1 cellular context compared by ENCODE assay signal in genomic region chr9:113056191-113057106, GRCh38.
TF ChIP-seq lines count a peak whose summit lies in the region.

TSS of gene ZFP37 (minus strand) at chr9:113056724. CDS start at chr9:113056688, 36 bp downstream.

TF ChIP-seq in HepG2, 621 proteins besides CTCF, POLR2A, EP300 and RAD21 (continued from another document and continues in another):
- TF ChIP-seq ZNF646 (CRISPR knock-in tag; IDR thresholded peaks at IDR 0.05) (no peak), TARDBP (CRISPR knock-in tag; IDR thresholded peaks at IDR 0.05) (peak; percentile 68), ZBTB25 (CRISPR knock-in tag; IDR thresholded peaks at IDR 0.05) (peak; percentile 63; the same call in 1 of the 2 replicates), ZNF644 (CRISPR knock-in tag; IDR thresholded peaks at IDR 0.05; ENCODE audit: low read depth) (peak; percentile 37; the same call in 1 of the 2 replicates), ZNF326 (CRISPR knock-in tag; IDR thresholded peaks at IDR 0.05; ENCODE audit: borderline replicate concordance) (no peak), ZNF891 (CRISPR knock-in tag; IDR thresholded peaks at IDR 0.05) (peak; percentile 87), HDAC2 (CRISPR knock-in tag; IDR thresholded peaks at IDR 0.05) (peak; percentile 17; the same call in 1 of the 2 replicates), KLF12 (CRISPR knock-in tag; IDR thresholded peaks at IDR 0.05; ENCODE audit: borderline replicate concordance) (peak; percentile 61; the same call in 1 of the 2 replicates), FOXA3 (CRISPR knock-in tag; IDR thresholded peaks at IDR 0.05) (peak; percentile 52), IRF2 (CRISPR knock-in tag; IDR thresholded peaks at IDR 0.05) (peak; percentile 71), ZNF569 (CRISPR knock-in tag; IDR thresholded peaks at IDR 0.05; ENCODE audit: borderline replicate concordance) (no peak), ZBTB26 (CRISPR knock-in tag; IDR thresholded peaks at IDR 0.05; ENCODE audit: borderline replicate concordance) (0 out of 2 replicates have a peak, but pooled peaks have one; percentile 60), ZNF556 (CRISPR knock-in tag; IDR thresholded peaks at IDR 0.05; ENCODE audit: borderline replicate concordance) (peak; percentile 85; the same call in 1 of the 2 replicates), SIN3A (IDR thresholded peaks at IDR 0.05; ENCODE audit: borderline replicate concordance, low read depth, low read length) (peak; percentile 34; the same call in 1 of the 2 replicates), ZNF629 (CRISPR knock-in tag; conservative IDR thresholded peaks at IDR 0.05) (no peak), BRD4 (CRISPR knock-in tag; IDR thresholded peaks at IDR 0.05) (peak; percentile 57; the same call in 1 of the 2 replicates), REPIN1 (CRISPR knock-in tag; IDR thresholded peaks at IDR 0.05; ENCODE audit: borderline replicate concordance, low read depth) (peak; percentile 71; the same call in 1 of the 2 replicates), MIXL1 (CRISPR knock-in tag; IDR thresholded peaks at IDR 0.05) (peak; percentile 62; the same call in 1 of the 2 replicates), ZBTB1 (CRISPR knock-in tag; IDR thresholded peaks at IDR 0.05; ENCODE audit: borderline replicate concordance) (no peak), NFE2 (CRISPR knock-in tag; IDR thresholded peaks at IDR 0.05) (no peak), ZNF564 (CRISPR knock-in tag; IDR thresholded peaks at IDR 0.05) (no peak; the same call in 1 of the 2 replicates), ZFP41 (CRISPR knock-in tag; IDR thresholded peaks at IDR 0.05; ENCODE audit: borderline replicate concordance) (0 out of 2 replicates have a peak, but pooled peaks have one; percentile 24), NFE2L1 (CRISPR knock-in tag; IDR thresholded peaks at IDR 0.05; ENCODE audit: borderline replicate concordance) (no peak), RBFOX2 (IDR thresholded peaks at IDR 0.05; ENCODE audit: low read depth, low read length) (peak; percentile 75), ZFP82 (CRISPR knock-in tag; IDR thresholded peaks at IDR 0.05; ENCODE audit: borderline replicate concordance) (peak; percentile 39; the same call in 1 of the 2 replicates), SALL2 (CRISPR knock-in tag; IDR thresholded peaks at IDR 0.05) (peak; percentile 57; the same call in 1 of the 2 replicates), ZFP37 (CRISPR knock-in tag; IDR thresholded peaks at IDR 0.05; ENCODE audit: borderline replicate concordance) (0 out of 2 replicates have a peak, but pooled peaks have one; percentile 30), LCORL (IDR thresholded peaks at IDR 0.05) (peak; percentile 48; the same call in 1 of the 2 replicates), LCORL (CRISPR knock-in tag; IDR thresholded peaks at IDR 0.05) (peak; percentile 79), PLRG1 (conservative IDR thresholded peaks at IDR 0.05) (no peak), MBNL3 (CRISPR knock-in tag; conservative IDR thresholded peaks at IDR 0.05) (no peak), SRY (CRISPR knock-in tag; IDR thresholded peaks at IDR 0.05) (peak; percentile 31; the same call in 1 of the 2 replicates), SMAD3 (CRISPR knock-in tag; IDR thresholded peaks at IDR 0.05) (no peak), ZNF740 (CRISPR knock-in tag; IDR thresholded peaks at IDR 0.05) (no peak), CBX2 (IDR thresholded peaks at IDR 0.05; ENCODE audit: low read depth, low read length) (no peak), CBX2 (CRISPR knock-in tag; IDR thresholded peaks at IDR 0.05; ENCODE audit: low read depth) (no peak), ZC3H4 (CRISPR knock-in tag; IDR thresholded peaks at IDR 0.05; ENCODE audit: borderline replicate concordance) (no peak), ZNF382 (CRISPR knock-in tag; IDR thresholded peaks at IDR 0.05; ENCODE audit: borderline replicate concordance) (no peak), KDM3A (CRISPR knock-in tag; IDR thresholded peaks at IDR 0.05; ENCODE audit: low read depth) (peak; percentile 87; the same call in 1 of the 2 replicates), GTF2F1 (IDR thresholded peaks at IDR 0.05; ENCODE audit: low read length) (no peak), MZF1 (CRISPR knock-in tag; IDR thresholded peaks at IDR 0.05; ENCODE audit: borderline replicate concordance) (no peak), FOXC1 (CRISPR knock-in tag; IDR thresholded peaks at IDR 0.05; ENCODE audit: borderline replicate concordance) (peak; percentile 30; the same call in 1 of the 2 replicates), ARID2 (CRISPR knock-in tag; IDR thresholded peaks at IDR 0.05; ENCODE audit: borderline replicate concordance) (no peak)
- TF ChIP-seq, protein P1, sequence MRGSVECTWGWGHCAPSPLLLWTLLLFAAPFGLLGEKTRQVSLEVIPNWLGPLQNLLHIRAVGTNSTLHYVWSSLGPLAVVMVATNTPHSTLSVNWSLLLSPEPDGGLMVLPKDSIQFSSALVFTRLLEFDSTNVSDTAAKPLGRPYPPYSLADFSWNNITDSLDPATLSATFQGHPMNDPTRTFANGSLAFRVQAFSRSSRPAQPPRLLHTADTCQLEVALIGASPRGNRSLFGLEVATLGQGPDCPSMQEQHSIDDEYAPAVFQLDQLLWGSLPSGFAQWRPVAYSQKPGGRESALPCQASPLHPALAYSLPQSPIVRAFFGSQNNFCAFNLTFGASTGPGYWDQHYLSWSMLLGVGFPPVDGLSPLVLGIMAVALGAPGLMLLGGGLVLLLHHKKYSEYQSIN (CRISPR knock-in tag; IDR thresholded peaks at IDR 0.05; ENCODE audit: borderline replicate concordance): no peak
- TF ChIP-seq, protein P2, sequence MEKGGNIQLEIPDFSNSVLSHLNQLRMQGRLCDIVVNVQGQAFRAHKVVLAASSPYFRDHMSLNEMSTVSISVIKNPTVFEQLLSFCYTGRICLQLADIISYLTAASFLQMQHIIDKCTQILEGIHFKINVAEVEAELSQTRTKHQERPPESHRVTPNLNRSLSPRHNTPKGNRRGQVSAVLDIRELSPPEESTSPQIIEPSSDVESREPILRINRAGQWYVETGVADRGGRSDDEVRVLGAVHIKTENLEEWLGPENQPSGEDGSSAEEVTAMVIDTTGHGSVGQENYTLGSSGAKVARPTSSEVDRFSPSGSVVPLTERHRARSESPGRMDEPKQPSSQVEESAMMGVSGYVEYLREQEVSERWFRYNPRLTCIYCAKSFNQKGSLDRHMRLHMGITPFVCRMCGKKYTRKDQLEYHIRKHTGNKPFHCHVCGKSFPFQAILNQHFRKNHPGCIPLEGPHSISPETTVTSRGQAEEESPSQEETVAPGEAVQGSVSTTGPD (CRISPR knock-in tag; IDR thresholded peaks at IDR 0.05): no peak
- TF ChIP-seq, protein P3, sequence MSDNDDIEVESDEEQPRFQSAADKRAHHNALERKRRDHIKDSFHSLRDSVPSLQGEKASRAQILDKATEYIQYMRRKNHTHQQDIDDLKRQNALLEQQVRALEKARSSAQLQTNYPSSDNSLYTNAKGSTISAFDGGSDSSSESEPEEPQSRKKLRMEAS (IDR thresholded peaks at IDR 0.05): peak; percentile 37; the same call in 1 of the 2 replicates
- TF ChIP-seq, protein P4, sequence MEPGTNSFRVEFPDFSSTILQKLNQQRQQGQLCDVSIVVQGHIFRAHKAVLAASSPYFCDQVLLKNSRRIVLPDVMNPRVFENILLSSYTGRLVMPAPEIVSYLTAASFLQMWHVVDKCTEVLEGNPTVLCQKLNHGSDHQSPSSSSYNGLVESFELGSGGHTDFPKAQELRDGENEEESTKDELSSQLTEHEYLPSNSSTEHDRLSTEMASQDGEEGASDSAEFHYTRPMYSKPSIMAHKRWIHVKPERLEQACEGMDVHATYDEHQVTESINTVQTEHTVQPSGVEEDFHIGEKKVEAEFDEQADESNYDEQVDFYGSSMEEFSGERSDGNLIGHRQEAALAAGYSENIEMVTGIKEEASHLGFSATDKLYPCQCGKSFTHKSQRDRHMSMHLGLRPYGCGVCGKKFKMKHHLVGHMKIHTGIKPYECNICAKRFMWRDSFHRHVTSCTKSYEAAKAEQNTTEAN (CRISPR knock-in tag; conservative IDR thresholded peaks at IDR 0.05): 0 out of 2 replicates have a peak, but pooled peaks have one; percentile 20
- TF ChIP-seq, protein P5, sequence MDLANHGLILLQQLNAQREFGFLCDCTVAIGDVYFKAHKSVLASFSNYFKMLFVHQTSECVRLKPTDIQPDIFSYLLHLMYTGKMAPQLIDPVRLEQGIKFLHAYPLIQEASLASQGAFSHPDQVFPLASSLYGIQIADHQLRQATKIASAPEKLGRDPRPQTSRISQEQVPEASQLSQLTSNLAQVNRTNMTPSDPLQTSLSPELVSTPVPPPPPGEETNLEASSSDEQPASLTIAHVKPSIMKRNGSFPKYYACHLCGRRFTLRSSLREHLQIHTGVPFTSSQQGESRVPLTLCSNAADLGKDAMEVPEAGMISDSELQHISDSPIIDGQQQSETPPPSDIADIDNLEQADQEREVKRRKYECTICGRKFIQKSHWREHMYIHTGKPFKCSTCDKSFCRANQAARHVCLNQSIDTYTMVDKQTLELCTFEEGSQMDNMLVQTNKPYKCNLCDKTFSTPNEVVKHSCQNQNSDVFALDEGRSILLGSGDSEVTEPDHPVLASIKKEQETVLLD (CRISPR knock-in tag; IDR thresholded peaks at IDR 0.05; ENCODE audit: low read depth): no peak
- TF ChIP-seq, protein P6, sequence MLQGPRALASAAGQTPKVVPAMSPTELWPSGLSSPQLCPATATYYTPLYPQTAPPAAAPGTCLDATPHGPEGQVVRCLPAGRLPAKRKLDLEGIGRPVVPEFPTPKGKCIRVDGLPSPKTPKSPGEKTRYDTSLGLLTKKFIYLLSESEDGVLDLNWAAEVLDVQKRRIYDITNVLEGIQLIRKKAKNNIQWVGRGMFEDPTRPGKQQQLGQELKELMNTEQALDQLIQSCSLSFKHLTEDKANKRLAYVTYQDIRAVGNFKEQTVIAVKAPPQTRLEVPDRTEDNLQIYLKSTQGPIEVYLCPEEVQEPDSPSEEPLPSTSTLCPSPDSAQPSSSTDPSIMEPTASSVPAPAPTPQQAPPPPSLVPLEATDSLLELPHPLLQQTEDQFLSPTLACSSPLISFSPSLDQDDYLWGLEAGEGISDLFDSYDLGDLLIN (CRISPR knock-in tag; IDR thresholded peaks at IDR 0.05; ENCODE audit: borderline replicate concordance): no peak
- TF ChIP-seq, protein P7, sequence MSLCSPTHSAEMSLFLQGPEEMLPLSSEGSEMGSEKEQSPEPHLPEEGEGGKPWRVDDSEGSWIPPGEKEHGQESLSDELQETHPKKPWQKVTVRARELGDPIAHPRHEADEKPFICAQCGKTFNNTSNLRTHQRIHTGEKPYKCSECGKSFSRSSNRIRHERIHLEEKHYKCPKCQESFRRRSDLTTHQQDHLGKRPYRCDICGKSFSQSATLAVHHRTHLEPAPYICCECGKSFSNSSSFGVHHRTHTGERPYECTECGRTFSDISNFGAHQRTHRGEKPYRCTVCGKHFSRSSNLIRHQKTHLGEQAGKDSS (CRISPR knock-in tag; IDR thresholded peaks at IDR 0.05; ENCODE audit: borderline replicate concordance, low read depth): peak; percentile 72; the same call in 1 of the 2 replicates
